In genomic region chr1:6094801-6095505, GRCh38 we compare ENCODE assay signal across 22 cellular contexts.
"Had no signal": no experiment of that assay in that cellular context is flagged by ENCODE, and none has a peak within 500 bp of the region (broad histone marks: within the 10 kb centered on the region; RNA-seq: fewer than 3 reads in every experiment).

No MANE protein-coding gene starts in this region.

- ATAC-seq: activated CD4-positive, CD25-positive, alpha-beta regulatory T cell treated with anti-CD3 and anti-CD28 coated beads, Interleukin-2, amount 50 U/mL, for 24 hours; activated T-cell treated with anti-CD3 and anti-CD28 coated beads, Interleukin-2, amount 50 U/mL, for 4 hours; left lobe of liver; naive thymus-derived CD8-positive, alpha-beta T cell; T-cell had no signal

- H3K9me3 ChIP-seq: stomach, transverse colon, uterus had no signal

- H3K4me3 ChIP-seq: neural progenitor cell, stomach, transverse colon, uterus had no signal

- FAIRE-seq: bronchial epithelial cell, keratinocyte had no signal

- DNase-seq: activated CD4-positive, alpha-beta T cell treated with anti-CD3 and anti-CD28 coated beads, Interleukin-2, amount 50 U/mL, for 1 hour; activated CD8-positive, alpha-beta memory T cell treated with anti-CD3 and anti-CD28 coated beads, Interleukin-2, amount 50 U/mL, for 48 hours; activated naive CD4-positive, alpha-beta T cell; activated T-cell treated with anti-CD3 and anti-CD28 coated beads, Interleukin-2, amount 50 U/mL, for 4 hours; amniotic stem cell; cerebellar nuclear complex; cortex of kidney; mammary epithelial cell; retina; stimulated activated CD4-positive, alpha-beta T cell treated with anti-CD3 and anti-CD28 coated beads, Interleukin-1b, Interleukin-23, amount 100 ng/mL, for 48 hours; stomach; T-cell; transverse colon; uterus had no signal

- H3K36me3 ChIP-seq: neural progenitor cell, transverse colon, uterus had no signal

- H3K9ac ChIP-seq: neural progenitor cell had no signal

- H3K4me1 ChIP-seq: neural progenitor cell, stomach, transverse colon had no signal

- H3K27me3 ChIP-seq: neural progenitor cell, uterus had no signal

- H3K4me2 ChIP-seq: neural progenitor cell had no signal

- H2AFZ ChIP-seq: neural progenitor cell had no signal

- H3K27ac ChIP-seq: epithelial cell of prostate, neural progenitor cell, stomach, transverse colon, uterus, VCaP had no signal
